Comparison of ENCODE assay signal across 16 cellular contexts in the genomic region with DNA sequence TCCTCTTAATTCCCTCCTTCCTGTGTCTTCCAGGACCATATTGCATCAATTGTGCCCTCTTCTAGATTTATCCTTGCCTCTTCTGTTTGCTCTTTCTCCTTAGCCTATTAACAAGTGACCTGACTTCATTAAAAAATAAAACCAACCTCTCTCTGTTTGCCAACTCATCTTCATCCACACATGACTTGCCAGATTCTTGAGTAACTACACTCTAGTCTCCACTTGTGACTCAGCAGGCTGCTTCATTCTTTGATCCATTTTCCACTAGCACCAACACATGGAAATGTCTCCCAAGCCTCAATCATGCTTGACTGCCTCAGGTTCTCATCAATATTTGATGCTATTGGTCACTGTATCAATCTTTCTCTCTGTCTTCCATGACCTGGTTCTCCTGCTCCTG.
A peak's percentile ranks its signal among the peaks of the same experiment; 100 is the strongest.
DNase-seq lines count a peak whose midpoint lies in the region; ATAC-seq and TF ChIP-seq lines count a peak whose summit lies in the region.
"Had no signal": no experiment of that assay in that cellular context is flagged by ENCODE, and none has a peak within 500 bp of the region (broad histone marks: within the 10 kb centered on the region; RNA-seq: fewer than 3 reads in every experiment).

No MANE protein-coding gene starts in this region.

- ATAC-seq in foreskin keratinocyte: peak; percentile 23
- ATAC-seq: A549; CD8-positive, alpha-beta T cell; GM23338; HCT116 had no signal

- H3K4me1 ChIP-seq in breast epithelium (no peaks in the 10 kb centered on the region), foreskin keratinocyte (no peaks in the 10 kb centered on the region), Caco-2 (peaks cover 9% of the 10 kb centered on the region)
- H3K4me1 ChIP-seq: A549; BLaER1 treated with 17β-estradiol and CSF1 and Interleukin-3, amounts not matched to agents 10 nM and 100 nM had no signal

- H3K9me3 ChIP-seq in breast epithelium (no peaks in the 10 kb centered on the region), Caco-2 (peaks cover 5% of the 10 kb centered on the region; the same call in 1 of the 2 replicates)
- H3K9me3 ChIP-seq: A549 had no signal

- H3K27me3 ChIP-seq in breast epithelium: no peaks in the 10 kb centered on the region
- H3K27me3 ChIP-seq in foreskin keratinocyte: no peaks in the 10 kb centered on the region
- no peaks in the 10 kb centered on the region for H3K27me3 ChIP-seq in Caco-2 (replicated peaks; ENCODE audit: control insufficient read depth, insufficient read depth, low read length)
- H3K27me3 ChIP-seq: BLaER1 treated with 17β-estradiol and CSF1 and Interleukin-3, amounts not matched to agents 10 nM and 100 nM had no signal

- no peak overlapping the region for H3K27ac Mint-ChIP-seq in MCF 10A (ENCODE audit: low read depth, unreplicated experiment)
- H3K27ac Mint-ChIP-seq in Caco-2 (ENCODE audit: unreplicated experiment): no peak overlapping the region
- H3K27ac Mint-ChIP-seq: B cell; CD8-positive, alpha-beta T cell; GM23338; HFFc6 had no signal

- no peak overlapping the region for H3K4me3 ChIP-seq in breast epithelium
- H3K4me3 ChIP-seq in epithelial cell of proximal tubule (ENCODE audit: low read depth, low read length): no peak overlapping the region
- H3K4me3 ChIP-seq in Caco-2 (ENCODE audit: low read depth, low read length): no peak overlapping the region
- H3K4me3 ChIP-seq: A549; BLaER1 treated with 17β-estradiol and CSF1 and Interleukin-3, amounts not matched to agents 10 nM and 100 nM; GM23338 had no signal

- intact Hi-C loops in MCF 10A (cut with micrococcal nuclease): no loop called here
- intact Hi-C loops in breast epithelium (cut with DNase I; ENCODE audit: low total_unique reads): no loop called here
- intact Hi-C loops in Caco-2 (cut with micrococcal nuclease; ENCODE audit: unreplicated experiment): no loop called here

- H3K36me3 Mint-ChIP-seq in MCF 10A (ENCODE audit: insufficient read depth, unreplicated experiment) (no peaks in the 10 kb centered on the region), Caco-2 (ENCODE audit: insufficient read depth, unreplicated experiment) (no peaks in the 10 kb centered on the region)
- H3K36me3 Mint-ChIP-seq: CD8-positive, alpha-beta T cell had no signal

- BruUV-seq in MCF 10A (replicated peaks; lab: Mats Ljungman, UMichigan) (no TSS peak), Caco-2 (replicated peaks; lab: Mats Ljungman, UMichigan) (no TSS peak)

- H3K4me1 Mint-ChIP-seq in MCF 10A (ENCODE audit: insufficient read depth, unreplicated experiment) (peaks cover 12% of the 10 kb centered on the region), Caco-2 (ENCODE audit: low read depth, unreplicated experiment) (peaks cover 6% of the 10 kb centered on the region)
- H3K4me1 Mint-ChIP-seq: B cell, GM23338 had no signal

- H3K27me3 Mint-ChIP-seq in MCF 10A (ENCODE audit: insufficient read depth, unreplicated experiment) (no peaks in the 10 kb centered on the region), Caco-2 (ENCODE audit: insufficient read depth, unreplicated experiment) (no peaks in the 10 kb centered on the region)
- H3K27me3 Mint-ChIP-seq: B cell had no signal

- H3K9me3 Mint-ChIP-seq in MCF 10A (ENCODE audit: unreplicated experiment): peaks cover 7% of the 10 kb centered on the region
- H3K9me3 Mint-ChIP-seq in Caco-2 (ENCODE audit: unreplicated experiment): no peaks in the 10 kb centered on the region
- H3K9me3 Mint-ChIP-seq: GM23338 had no signal

- no peak overlapping the region for H3K4me3 Mint-ChIP-seq in MCF 10A (ENCODE audit: unreplicated experiment)
- H3K4me3 Mint-ChIP-seq in Caco-2 (ENCODE audit: unreplicated experiment): no peak overlapping the region
- H3K4me3 Mint-ChIP-seq: B cell; CD8-positive, alpha-beta T cell; GM23338; HFFc6 had no signal

- DNase-seq in MCF 10A (ENCODE audit: unreplicated experiment) (peak; percentile 55), breast epithelium (ENCODE audit: low spot score in 2 of 2) (no peak), epithelial cell of proximal tubule (ENCODE audit: low read depth) (peak; percentile 20), foreskin keratinocyte (peak in 1 of 2 donors; percentile 36), renal cortical epithelial cell (ENCODE audit: low read depth) (peak; percentile 0), Caco-2 (no peak)
- DNase-seq in activated CD8-positive, alpha-beta memory T cell treated with anti-CD3 and anti-CD28 coated beads for 24 hours: no peak
- DNase-seq in stimulated activated CD4-positive, alpha-beta T cell treated with anti-CD3 and anti-CD28 coated beads, Interleukin-4, amount 100 ng/mL, for 4 hours: no peak
- DNase-seq: CD8-positive, alpha-beta T cell; HFFc6 had no signal

- TF ChIP-seq CTCF in MCF 10A (IDR thresholded peaks at IDR 0.05; ENCODE audit: unreplicated experiment) (no peak), breast epithelium (IDR thresholded peaks at IDR 0.05) (no peak), epithelial cell of proximal tubule (conservative IDR thresholded peaks at IDR 0.05; ENCODE audit: low read depth, low read length) (no peak), foreskin keratinocyte (conservative IDR thresholded peaks at IDR 0.05) (no peak), Caco-2 (IDR thresholded peaks at IDR 0.05; ENCODE audit: insufficient read depth in 1 of 2, low read depth in 1 of 2, low read length in 1 of 2, severe bottlenecking in 1 of 2, unreplicated experiment in 1 of 2) (no peak)

- H3K36me3 ChIP-seq in breast epithelium: no peaks in the 10 kb centered on the region
- H3K36me3 ChIP-seq in Caco-2 (ENCODE audit: control insufficient read depth, insufficient read depth, low read length): no peaks in the 10 kb centered on the region
- H3K36me3 ChIP-seq: BLaER1 treated with 17β-estradiol and CSF1 and Interleukin-3, amounts not matched to agents 10 nM and 100 nM had no signal

- H3K27ac ChIP-seq in breast epithelium (no peak overlapping the region), foreskin keratinocyte (no peak overlapping the region)
- H3K27ac ChIP-seq: 22Rv1; A549; BLaER1 treated with 17β-estradiol and CSF1 and Interleukin-3, amounts not matched to agents 10 nM and 100 nM had no signal

- TF ChIP-seq POLR2A in breast epithelium (IDR thresholded peaks at IDR 0.05): no peak

- POLR2A ChIA-PET in MCF 10A (lab: Yijun Ruan, JAX) (no interaction called here), Caco-2 (lab: Charles Lee) (no interaction called here)

- CTCF ChIA-PET in MCF 10A (lab: Yijun Ruan, JAX): interaction anchor here (0.6 kb wide), 1 partner anchor 740 kb away, joined by 3 read pairs; no protein-coding TSS in a partner anchor
- CTCF ChIA-PET in Caco-2 (lab: Charles Lee): no interaction called here

Comparison
In these comparisons a context has a peak if more than half of its experiments do, and no peak if none do; other contexts are left out.
1. DNase-seq: peak in MCF 10A (single experiment), epithelial cell of proximal tubule (single experiment) and renal cortical epithelial cell (single experiment); none in breast epithelium (0 of 2), activated CD8-positive, alpha-beta memory T cell treated with anti-CD3 and anti-CD28 coated beads for 24 hours (single experiment), Caco-2 (0 of 2) and stimulated activated CD4-positive, alpha-beta T cell treated with anti-CD3 and anti-CD28 coated beads, Interleukin-4, amount 100 ng/mL, for 4 hours (0 of 2).